ENCODE assay signal across 27 cellular contexts in the genomic region with DNA sequence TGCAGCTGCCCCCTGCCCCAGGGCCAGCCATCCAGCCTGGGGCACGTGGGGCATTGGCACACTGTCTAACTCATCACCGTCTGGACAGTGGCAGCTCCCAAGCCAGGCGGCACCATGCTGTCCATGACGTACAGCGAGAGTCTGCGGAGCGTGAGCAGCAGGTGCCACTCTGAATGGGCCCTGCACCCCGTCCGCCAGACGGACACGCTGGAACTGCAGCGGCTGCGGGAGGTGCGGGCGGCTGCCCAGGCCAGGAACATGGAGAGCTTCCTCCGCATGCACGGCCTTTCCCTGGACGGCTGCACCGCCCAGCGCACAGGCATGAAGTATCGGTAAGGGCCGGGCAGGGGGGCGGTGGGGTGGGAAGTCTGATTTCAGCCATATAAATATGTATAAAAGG.
"Had no signal": no experiment of that assay in that cellular context is flagged by ENCODE, and none has a peak within 500 bp of the region (broad histone marks: within the 10 kb centered on the region; RNA-seq: fewer than 3 reads in every experiment).

No MANE protein-coding gene starts in this region.

- DNase-seq: Kasumi-1, KG1, MG63, NCI-H1048, NCI-H1092 treated with DMSO at 0.1 percent for 48 hours, NCI-H1105 treated with DMSO at 0.1 percent for 48 hours, NCI-H1417, NCI-H1436, NCI-H146, NCI-H1694 treated with DMSO at 0.1 percent for 48 hours, NCI-H187 treated with DMSO at 0.1 percent for 48 hours, NCI-H2029, NCI-H2081, NCI-H2171 treated with DMSO at 0.1 percent for 48 hours, NCI-H2227 treated with DMSO at 0.1 percent for 48 hours, NCI-H345, NCI-H446, NCI-H510A treated with DMSO at 0.1 percent for 48 hours, NCI-H524 treated with DMSO at 0.1 percent for 48 hours, NCI-H526 treated with DMSO at 0.1 percent for 48 hours, NCI-H774, PC-9, Right ventricle myocardium superior, SHP77 treated with DMSO at 0.1 percent for 48 hours, SK-N-SH, SW 1271 had no signal

- ATAC-seq: Panc1 had no signal
